Comparison of ENCODE assay signal across 15 cellular contexts in the genomic region with DNA sequence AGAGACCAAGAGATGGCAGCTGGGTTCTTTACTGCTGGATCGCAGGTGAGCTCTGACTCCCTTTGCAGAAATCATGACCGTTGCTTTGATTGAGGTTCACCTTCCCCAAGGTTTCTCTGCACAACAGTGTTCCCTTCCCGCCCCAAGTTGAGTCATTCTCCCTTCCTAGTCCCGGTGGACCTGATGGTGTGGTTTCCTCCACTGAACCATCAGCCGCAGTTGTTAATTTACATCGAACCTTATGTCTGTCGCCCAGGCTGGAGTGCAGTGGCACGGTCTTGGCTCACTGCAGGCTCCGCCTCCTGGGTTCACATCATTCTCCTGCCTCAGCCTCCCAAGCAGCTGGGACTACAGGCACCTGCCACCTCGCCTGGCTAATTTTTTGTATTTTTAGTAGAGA. TPM values are rescaled to one million over a fixed set of nuclear protein-coding genes. Genes with fewer than 3 reads are reported as not detected.
A peak's percentile ranks its signal among the peaks of the same experiment; 100 is the strongest.
DNase-seq lines count a peak whose midpoint lies in the region; ATAC-seq and TF ChIP-seq lines count a peak whose summit lies in the region.
"Had no signal": no experiment of that assay in that cellular context is flagged by ENCODE, and none has a peak within 500 bp of the region (broad histone marks: within the 10 kb centered on the region; RNA-seq: fewer than 3 reads in every experiment).

No MANE protein-coding gene starts in this region.

- H3K4me1 ChIP-seq in mammary epithelial cell (ENCODE audit: insufficient read depth, low read length): peaks cover 47% of the 10 kb centered on the region

- CTCF ChIA-PET in activated naive CD4-positive, alpha-beta T cell treated with anti-CD3 and anti-CD28 coated beads, Interleukin-2, amount 10 ng/mL, durations not matched to agents 7 days and 5 days (lab: Charles Lee): no interaction called here
- CTCF ChIA-PET in RWPE1 (lab: Yijun Ruan, JAX) (interaction anchor here (0.8 kb wide), 1 partner anchor 9 kb away, joined by 4 read pairs; no protein-coding TSS in a partner anchor), mammary epithelial cell (lab: Charles Lee; ENCODE audit: low non-redundant PET) (no interaction called here)

- H3K79me2 ChIP-seq in mammary epithelial cell (ENCODE audit: insufficient read depth, low read length): peaks cover 65% of the 10 kb centered on the region

- WGBS in mammary epithelial cell (ENCODE audit: low coverage, missing lambda C conversion rate): 63% methylated on average over 9 of the region's 10 CpGs

- H3K27ac Mint-ChIP-seq in activated naive CD4-positive, alpha-beta T cell treated with anti-CD3 and anti-CD28 coated beads, Interleukin-2, amount 10 ng/mL, durations not matched to agents 7 days and 5 days: peak overlapping the region; percentile 95

- in situ Hi-C loops in mammary epithelial cell (cut with MboI; ENCODE audit: low sequenced_read_pairs in 2 of 2): no loop called here

- no peak overlapping the region for H2AFZ ChIP-seq in mammary epithelial cell (ENCODE audit: low read depth, low read length)

- H3K9ac ChIP-seq in mammary epithelial cell (ENCODE audit: insufficient read depth, low read length): no peak overlapping the region

- no peaks in the 10 kb centered on the region for H3K27me3 Mint-ChIP-seq in activated naive CD4-positive, alpha-beta T cell treated with anti-CD3 and anti-CD28 coated beads, Interleukin-2, amount 10 ng/mL, durations not matched to agents 7 days and 5 days

- H3K27ac ChIP-seq in RWPE1 (peak overlapping the region; percentile 92), mammary epithelial cell (ENCODE audit: insufficient read depth, low read depth, low read length) (peak overlapping the region; percentile 71)
- H3K27ac ChIP-seq: gastrocnemius medialis had no signal

- H3K4me2 ChIP-seq in mammary epithelial cell (ENCODE audit: insufficient read depth, low read depth, low read length): no peak overlapping the region

- no peaks in the 10 kb centered on the region for H4K20me1 ChIP-seq in mammary epithelial cell (ENCODE audit: insufficient read depth, low read length)

- no peak for DNase-seq in activated naive CD4-positive, alpha-beta T cell treated with anti-CD3 and anti-CD28 coated beads, Interleukin-2, amount 10 ng/mL, durations not matched to agents 7 days and 5 days
- DNase-seq in activated naive CD4-positive, alpha-beta T cell (lab: John Stamatoyannopoulos, UW): no peak
- DNase-seq in RWPE1 (ENCODE audit: low spot score) (no peak), mammary epithelial cell (peak; percentile 72), NCI-H146 treated with DMSO at 0.1 percent for 48 hours (lab: John Stamatoyannopoulos, UW; ENCODE audit: unreplicated experiment) (no peak)
- peak; percentile 31 for DNase-seq in stimulated activated naive CD8-positive, alpha-beta T cell treated with anti-CD3 and anti-CD28 coated beads, Interleukin-15, Interleukin-2, amounts not matched to agents 100 U/mL and 50 U/mL, for 24 hours
- DNase-seq in stimulated activated CD4-positive, alpha-beta T cell treated with anti-CD3 and anti-CD28 coated beads, Interleukin-4, amount 100 ng/mL, for 24 hours: no peak
- DNase-seq: activated CD4-positive, CD25-positive, alpha-beta regulatory T cell; amygdala; gastrocnemius medialis; midbrain; NCI-H187 treated with DMSO at 0.1 percent for 48 hours; NCI-H446 had no signal

- H3K27me3 ChIP-seq in mammary epithelial cell (ENCODE audit: insufficient read depth, low read length): no peaks in the 10 kb centered on the region
- H3K27me3 ChIP-seq: gastrocnemius medialis had no signal

- ATAC-seq in stimulated activated naive CD8-positive, alpha-beta T cell treated with anti-CD3 and anti-CD28 coated beads, Interleukin-15, Interleukin-2, amounts not matched to agents 100 U/mL and 50 U/mL, for 24 hours: no peak
- no peak for ATAC-seq in HG03108 (IDR thresholded peaks at IDR 0.05; ENCODE audit: unreplicated experiment)
- ATAC-seq: gastrocnemius medialis had no signal

- TF ChIP-seq CTCF in RWPE1 (conservative IDR thresholded peaks at IDR 0.05; ENCODE audit: low read depth) (no peak), mammary epithelial cell (conservative IDR thresholded peaks at IDR 0.05 in 1 of 2, IDR thresholded peaks at IDR 0.05 in 1 of 2; ENCODE audit: extremely low read depth in 1 of 2, insufficient read depth in 1 of 2, low read depth in 1 of 2, low read length in 2 of 2) (no peak)

- POLR2A ChIA-PET in RWPE1 (lab: Yijun Ruan, JAX; ENCODE audit: low non-redundant PET): no interaction called here

- no peaks in the 10 kb centered on the region for H3K9me3 ChIP-seq in mammary epithelial cell (replicated peaks; ENCODE audit: insufficient read depth, low read length)
- H3K9me3 ChIP-seq: gastrocnemius medialis had no signal

- H3K36me3 ChIP-seq in mammary epithelial cell (ENCODE audit: insufficient read depth, low read length): peaks cover 35% of the 10 kb centered on the region

- intact Hi-C loops in mammary epithelial cell (cut with micrococcal nuclease): no loop called here

- peaks cover 76% of the 10 kb centered on the region for H3K4me1 Mint-ChIP-seq in activated naive CD4-positive, alpha-beta T cell treated with anti-CD3 and anti-CD28 coated beads, Interleukin-2, amount 10 ng/mL, durations not matched to agents 7 days and 5 days

- H3K4me3 Mint-ChIP-seq in activated naive CD4-positive, alpha-beta T cell treated with anti-CD3 and anti-CD28 coated beads, Interleukin-2, amount 10 ng/mL, durations not matched to agents 7 days and 5 days: no peak overlapping the region

- no TSS peak for BruUV-seq in mammary epithelial cell (replicated peaks; lab: Mats Ljungman, UMichigan)

- H3K4me3 ChIP-seq in mammary epithelial cell (replicated peaks in 1 of 3; ENCODE audit: insufficient read depth in 1 of 3, low read depth in 2 of 3, low read length in 3 of 3): no peak overlapping the region
- H3K4me3 ChIP-seq: gastrocnemius medialis had no signal

- dilution Hi-C loops in mammary epithelial cell (cut with HindIII; ENCODE audit: low sequenced_read_pairs): no loop called here

- no peaks in the 10 kb centered on the region for H3K9me3 Mint-ChIP-seq in activated naive CD4-positive, alpha-beta T cell treated with anti-CD3 and anti-CD28 coated beads, Interleukin-2, amount 10 ng/mL, durations not matched to agents 7 days and 5 days

- peaks cover 89% of the 10 kb centered on the region for H3K36me3 Mint-ChIP-seq in activated naive CD4-positive, alpha-beta T cell treated with anti-CD3 and anti-CD28 coated beads, Interleukin-2, amount 10 ng/mL, durations not matched to agents 7 days and 5 days

RNA-seq across cellular contexts. Expression of a gene that starts 5.8 kb away (rescaled TPM):
- total RNA-seq in mammary epithelial cell: 10 to 100 TPM; 18.8 to 24.2 TPM
- 8.9 TPM for polyA plus RNA-seq in mammary epithelial cell
- polyA minus RNA-seq in mammary epithelial cell: 39.9 TPM

RNA-seq across cellular contexts. Expression of a gene that starts 24.5 kb away (rescaled TPM):
- not detected for total RNA-seq in mammary epithelial cell
- not detected for polyA plus RNA-seq in mammary epithelial cell
- not detected for polyA minus RNA-seq in mammary epithelial cell
- total RNA-seq: gastrocnemius medialis had no signal

RNA-seq across cellular contexts. Expression of a gene that starts 57.2 kb away (rescaled TPM):
- total RNA-seq in mammary epithelial cell: not detected
- polyA plus RNA-seq in mammary epithelial cell: 0.06 TPM
- not detected for polyA minus RNA-seq in mammary epithelial cell
- total RNA-seq: T-helper 1 cell treated with Interleukin-12 subunit alpha and Interleukin-12 subunit beta and Interleukin-4 antibody, amounts not matched to agents 30 ng/mL and 1 ng/mL, for 36 hours had no signal

Comparison
In these comparisons a context has a peak if more than half of its experiments do, and no peak if none do; other contexts are left out.
1. DNase-seq: peak in mammary epithelial cell (single experiment) and stimulated activated naive CD8-positive, alpha-beta T cell treated with anti-CD3 and anti-CD28 coated beads, Interleukin-15, Interleukin-2, amounts not matched to agents 100 U/mL and 50 U/mL, for 24 hours (single experiment); none in activated naive CD4-positive, alpha-beta T cell treated with anti-CD3 and anti-CD28 coated beads, Interleukin-2, amount 10 ng/mL, durations not matched to agents 7 days and 5 days (single experiment), activated naive CD4-positive, alpha-beta T cell (0 of 4), RWPE1 (single experiment), NCI-H146 treated with DMSO at 0.1 percent for 48 hours (single experiment) and stimulated activated CD4-positive, alpha-beta T cell treated with anti-CD3 and anti-CD28 coated beads, Interleukin-4, amount 100 ng/mL, for 24 hours (single experiment).